In the genomic region with DNA sequence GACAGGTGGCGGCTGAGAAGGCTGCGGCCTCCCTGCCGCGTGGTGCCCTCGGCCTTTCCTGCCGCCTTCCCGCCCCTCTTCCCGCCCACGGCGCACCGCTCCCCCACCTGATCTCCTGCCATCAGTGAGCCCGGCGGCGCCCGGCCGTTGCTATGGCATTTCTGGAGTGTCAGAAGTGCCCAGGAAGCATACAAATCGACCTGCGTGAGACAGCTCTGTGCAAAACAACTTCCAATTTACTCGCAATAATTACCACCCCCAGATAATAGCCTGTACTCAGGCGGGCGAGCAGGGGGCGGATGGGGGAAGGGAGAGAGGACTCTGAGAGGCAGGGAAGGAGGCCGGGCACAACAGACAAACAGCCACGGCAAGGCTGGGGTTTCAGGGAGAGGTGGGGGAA, we compare ENCODE assay signal across 9 cellular contexts.
DNase-seq lines count a peak whose midpoint lies in the region; ATAC-seq and TF ChIP-seq lines count a peak whose summit lies in the region.
"Had no signal": no experiment of that assay in that cellular context is flagged by ENCODE, and none has a peak within 500 bp of the region (broad histone marks: within the 10 kb centered on the region; RNA-seq: fewer than 3 reads in every experiment).

No MANE protein-coding gene starts in this region.

- no peaks in the 10 kb centered on the region for H3K27me3 ChIP-seq in iPS-15b (ENCODE audit: control insufficient read depth, insufficient read depth, low read length)

- H3K27me3 Mint-ChIP-seq in activated naive CD4-positive, alpha-beta T cell treated with anti-CD3 and anti-CD28 coated beads, Interleukin-2, amount 10 ng/mL, durations not matched to agents 7 days and 5 days: peaks cover 48% of the 10 kb centered on the region
- H3K27me3 Mint-ChIP-seq in stimulated activated memory B cell treated with anti-CD40 and anti-IgM and Interleukin-4, amounts not matched to agents 10 μg/mL and 1 μg/mL and 100 μg/mL, for 72 hours: peaks cover 27% of the 10 kb centered on the region

- H3K9me3 ChIP-seq in iPS-15b (ENCODE audit: control insufficient read depth, insufficient read depth, low read length): peaks cover 3% of the 10 kb centered on the region
- H3K9me3 ChIP-seq: prostate gland had no signal

- H3K36me3 Mint-ChIP-seq in activated naive CD4-positive, alpha-beta T cell treated with anti-CD3 and anti-CD28 coated beads, Interleukin-2, amount 10 ng/mL, durations not matched to agents 7 days and 5 days: no peaks in the 10 kb centered on the region
- H3K36me3 Mint-ChIP-seq in stimulated activated memory B cell treated with anti-CD40 and anti-IgM and Interleukin-4, amounts not matched to agents 10 μg/mL and 1 μg/mL and 100 μg/mL, for 72 hours: peaks cover 5% of the 10 kb centered on the region

- H3K4me1 ChIP-seq in iPS-15b (ENCODE audit: control insufficient read depth, insufficient read depth, low read length): no peaks in the 10 kb centered on the region
- H3K4me1 ChIP-seq: prostate gland had no signal

- no peaks in the 10 kb centered on the region for H3K36me3 ChIP-seq in iPS-15b (ENCODE audit: control insufficient read depth, insufficient read depth, low read length)
- H3K36me3 ChIP-seq: prostate gland had no signal

- peak; percentile 82 for DNase-seq in NCI-H1092 (lab: John Stamatoyannopoulos, UW)
- DNase-seq in NCI-H345 treated with DMSO at 0.1 percent for 48 hours (lab: John Stamatoyannopoulos, UW; ENCODE audit: unreplicated experiment): peak; percentile 69
- no peak for DNase-seq in retinal pigment epithelial cell (ENCODE audit: low read depth)
- no peak for DNase-seq in activated naive CD4-positive, alpha-beta T cell treated with anti-CD3 and anti-CD28 coated beads, Interleukin-2, amount 10 ng/mL, durations not matched to agents 7 days and 5 days
- DNase-seq in stimulated activated naive CD4-positive, alpha-beta T cell (lab: John Stamatoyannopoulos, UW): no peak

- no peak overlapping the region for H3K27ac Mint-ChIP-seq in activated naive CD4-positive, alpha-beta T cell treated with anti-CD3 and anti-CD28 coated beads, Interleukin-2, amount 10 ng/mL, durations not matched to agents 7 days and 5 days
- H3K27ac Mint-ChIP-seq in stimulated activated memory B cell treated with anti-CD40 and anti-IgM and Interleukin-4, amounts not matched to agents 10 μg/mL and 1 μg/mL and 100 μg/mL, for 72 hours: no peak overlapping the region
- H3K27ac Mint-ChIP-seq: T-helper 2 cell treated with Interferon-gamma antibody and Interleukin-4, amounts not matched to agents 5 μg/mL and 100 μg/mL, for 36 hours had no signal

- ATAC-seq in stimulated activated memory B cell treated with anti-CD40 and anti-IgM and Interleukin-4, amounts not matched to agents 10 μg/mL and 1 μg/mL and 100 μg/mL, for 72 hours: no peak

- H3K4me3 ChIP-seq in iPS-15b (ENCODE audit: low read depth, low read length): peak overlapping the region; percentile 30
- peak overlapping the region; percentile 14 for H3K4me3 ChIP-seq in retinal pigment epithelial cell (ENCODE audit: low read length)
- H3K4me3 ChIP-seq: prostate gland had no signal

- no peak overlapping the region for H3K9ac ChIP-seq in iPS-15b (ENCODE audit: low read depth, low read length)

- no peak overlapping the region for H3K4me3 Mint-ChIP-seq in activated naive CD4-positive, alpha-beta T cell treated with anti-CD3 and anti-CD28 coated beads, Interleukin-2, amount 10 ng/mL, durations not matched to agents 7 days and 5 days
- H3K4me3 Mint-ChIP-seq in stimulated activated memory B cell treated with anti-CD40 and anti-IgM and Interleukin-4, amounts not matched to agents 10 μg/mL and 1 μg/mL and 100 μg/mL, for 72 hours: no peak overlapping the region
- H3K4me3 Mint-ChIP-seq: T-helper 2 cell treated with Interferon-gamma antibody and Interleukin-4, amounts not matched to agents 5 μg/mL and 100 μg/mL, for 36 hours had no signal

- no peak for TF ChIP-seq CTCF in retinal pigment epithelial cell (conservative IDR thresholded peaks at IDR 0.05; ENCODE audit: low read depth, low read length)

- H3K9me3 Mint-ChIP-seq in activated naive CD4-positive, alpha-beta T cell treated with anti-CD3 and anti-CD28 coated beads, Interleukin-2, amount 10 ng/mL, durations not matched to agents 7 days and 5 days: no peaks in the 10 kb centered on the region
- H3K9me3 Mint-ChIP-seq in stimulated activated memory B cell treated with anti-CD40 and anti-IgM and Interleukin-4, amounts not matched to agents 10 μg/mL and 1 μg/mL and 100 μg/mL, for 72 hours: no peaks in the 10 kb centered on the region
- H3K9me3 Mint-ChIP-seq: T-helper 2 cell treated with Interferon-gamma antibody and Interleukin-4, amounts not matched to agents 5 μg/mL and 100 μg/mL, for 36 hours had no signal

- CTCF ChIA-PET in activated naive CD4-positive, alpha-beta T cell treated with anti-CD3 and anti-CD28 coated beads, Interleukin-2, amount 10 ng/mL, durations not matched to agents 7 days and 5 days (lab: Charles Lee): interaction anchor here (2.4 kb wide), 1 partner anchor 10 kb away, joined by 8 read pairs; no protein-coding TSS in a partner anchor

- H3K4me1 Mint-ChIP-seq in activated naive CD4-positive, alpha-beta T cell treated with anti-CD3 and anti-CD28 coated beads, Interleukin-2, amount 10 ng/mL, durations not matched to agents 7 days and 5 days: no peaks in the 10 kb centered on the region
- H3K4me1 Mint-ChIP-seq in stimulated activated memory B cell treated with anti-CD40 and anti-IgM and Interleukin-4, amounts not matched to agents 10 μg/mL and 1 μg/mL and 100 μg/mL, for 72 hours: peaks cover 4% of the 10 kb centered on the region

Comparison
In these comparisons a context has a peak if more than half of its experiments do, and no peak if none do; other contexts are left out.
1. DNase-seq: peak in NCI-H1092 (single experiment) and NCI-H345 treated with DMSO at 0.1 percent for 48 hours (single experiment); none in retinal pigment epithelial cell (single experiment), activated naive CD4-positive, alpha-beta T cell treated with anti-CD3 and anti-CD28 coated beads, Interleukin-2, amount 10 ng/mL, durations not matched to agents 7 days and 5 days (single experiment) and stimulated activated naive CD4-positive, alpha-beta T cell (0 of 6).